8 cellular contexts compared by ENCODE assay signal in genomic region chrX:13473666-13474516, GRCh38.
DNase-seq lines count a peak whose midpoint lies in the region; ATAC-seq, FAIRE-seq and TF ChIP-seq lines count a peak whose summit lies in the region.

No MANE protein-coding gene starts in this region.

- H3K79me2 ChIP-seq in hepatocyte = no peaks in the 10 kb centered on the region

- intact Hi-C loops in transverse colon (cut with DNase I; ENCODE audit: low total_unique reads) = no loop called here

- in situ Hi-C loops in transverse colon (cut with MboI; ENCODE audit: low pct_ligation_motif_present in 1 of 4, low pct_unique_long_range_greater_than_20kb in 1 of 4, low sequenced_read_pairs in 3 of 4) = no loop called here

- peak overlapping the region; percentile 57 for H3K4me2 ChIP-seq in hepatocyte

- no peaks in the 10 kb centered on the region for H3K27me3 Mint-ChIP-seq in activated CD4-positive, alpha-beta memory T cell treated with anti-CD3 and anti-CD28 coated beads, Interleukin-2, amount 10 ng/mL, durations not matched to agents 7 days and 5 days

- TF ChIP-seq CTCF in hepatocyte (IDR thresholded peaks at IDR 0.05; ENCODE audit: poor library complexity) (no peak), transverse colon (IDR thresholded peaks at IDR 0.05) (no peak)

- FAIRE-seq in RCC 7860 (lab: Jason Lieb, UNC) = no peak

- no peaks in the 10 kb centered on the region for H3K36me3 ChIP-seq in hepatocyte (replicated peaks; ENCODE audit: insufficient read depth, low read depth)
- H3K36me3 ChIP-seq in transverse colon = no peaks in the 10 kb centered on the region
- no peaks in the 10 kb centered on the region for H3K36me3 ChIP-seq in MG63

- peaks cover 29% of the 10 kb centered on the region for H3K4me1 Mint-ChIP-seq in activated CD4-positive, alpha-beta memory T cell treated with anti-CD3 and anti-CD28 coated beads, Interleukin-2, amount 10 ng/mL, durations not matched to agents 7 days and 5 days

- H3K9me3 ChIP-seq in hepatocyte (ENCODE audit: low read depth) (no peaks in the 10 kb centered on the region), transverse colon (no peaks in the 10 kb centered on the region), MG63 (no peaks in the 10 kb centered on the region)

- no peaks in the 10 kb centered on the region for H4K20me1 ChIP-seq in hepatocyte (ENCODE audit: insufficient read depth, poor library complexity, severe bottlenecking)

- no peaks in the 10 kb centered on the region for H3K27me3 ChIP-seq in hepatocyte
- H3K27me3 ChIP-seq in transverse colon = no peaks in the 10 kb centered on the region
- H3K27me3 ChIP-seq in MG63 = no peaks in the 10 kb centered on the region

- H3K9me3 Mint-ChIP-seq in activated CD4-positive, alpha-beta memory T cell treated with anti-CD3 and anti-CD28 coated beads, Interleukin-2, amount 10 ng/mL, durations not matched to agents 7 days and 5 days = no peaks in the 10 kb centered on the region

- POLR2A ChIA-PET in activated CD4-positive, alpha-beta memory T cell treated with anti-CD3 and anti-CD28 coated beads, Interleukin-2, amount 10 ng/mL, durations not matched to agents 7 days and 5 days (lab: Charles Lee) = interaction anchor here (1.1 to 1.3 kb wide), 3 partner anchors 378 to 498 kb away, joined by 3 read pairs; no protein-coding TSS in a partner anchor

- H3K27ac ChIP-seq in hepatocyte (peak overlapping the region; percentile 77), transverse colon (peak overlapping the region; percentile 53 to 70 (median 64))

- peak overlapping the region; percentile 50 for H2AFZ ChIP-seq in hepatocyte

- CTCF ChIA-PET in activated CD4-positive, alpha-beta memory T cell treated with anti-CD3 and anti-CD28 coated beads, Interleukin-2, amount 10 ng/mL, durations not matched to agents 7 days and 5 days (lab: Charles Lee) = interaction anchor here (1.5 to 2.7 kb wide), 2 partner anchors 14 to 527 kb away, joined by 5 to 10 read pairs; no protein-coding TSS in a partner anchor

- H3K4me3 ChIP-seq in hepatocyte = no peak overlapping the region
- H3K4me3 ChIP-seq in transverse colon = no peak overlapping the region
- H3K4me3 ChIP-seq in MG63 = no peak overlapping the region

- ATAC-seq in GM18520 (IDR thresholded peaks at IDR 0.05; ENCODE audit: unreplicated experiment) = peak; percentile 44
- peak; percentile 84 for ATAC-seq in HG02623 (IDR thresholded peaks at IDR 0.05; ENCODE audit: unreplicated experiment)

- no peaks in the 10 kb centered on the region for H3K9me2 ChIP-seq in hepatocyte (replicated peaks; ENCODE audit: insufficient read depth)

- no peaks in the 10 kb centered on the region for H3K36me3 Mint-ChIP-seq in activated CD4-positive, alpha-beta memory T cell treated with anti-CD3 and anti-CD28 coated beads, Interleukin-2, amount 10 ng/mL, durations not matched to agents 7 days and 5 days (ENCODE audit: low read depth)

- H3K27ac Mint-ChIP-seq in activated CD4-positive, alpha-beta memory T cell treated with anti-CD3 and anti-CD28 coated beads, Interleukin-2, amount 10 ng/mL, durations not matched to agents 7 days and 5 days = peak overlapping the region; percentile 74

- peak overlapping the region; percentile 33 for H3K4me3 Mint-ChIP-seq in activated CD4-positive, alpha-beta memory T cell treated with anti-CD3 and anti-CD28 coated beads, Interleukin-2, amount 10 ng/mL, durations not matched to agents 7 days and 5 days

- peaks cover 13% of the 10 kb centered on the region for H3K4me1 ChIP-seq in hepatocyte (ENCODE audit: insufficient read depth)
- H3K4me1 ChIP-seq in transverse colon = no peaks in the 10 kb centered on the region

- TF ChIP-seq POLR2A in transverse colon (IDR thresholded peaks at IDR 0.05) = no peak

- 74% methylated on average over 9 of the region's 9 CpGs for WGBS in hepatocyte (ENCODE audit: low lambda C conversion rate, missing lambda C conversion rate)
- WGBS in transverse colon (ENCODE audit: low coverage in 1 of 2), 2 donors = 40 to 62% methylated on average over 1 to 9 of the region's 9 CpGs

- no peak for TF ChIP-seq EP300 in transverse colon (IDR thresholded peaks at IDR 0.05; ENCODE audit: low read depth)

- no peak for DNase-seq in activated CD4-positive, alpha-beta memory T cell treated with anti-CD3 and anti-CD28 coated beads, Interleukin-2, amount 10 ng/mL, durations not matched to agents 7 days and 5 days
- DNase-seq in hepatocyte (ENCODE audit: low spot score) (no peak), transverse colon (no peak), NCI-H1930 (lab: John Stamatoyannopoulos, UW) (no peak), MG63 (no peak), RCC 7860 (ENCODE audit: low spot score) (no peak)
